Comparison of ENCODE assay signal across 19 cellular contexts in genomic region chr10:128894641-128895040, GRCh38.
DNase-seq lines count a peak whose midpoint lies in the region; ATAC-seq and TF ChIP-seq lines count a peak whose summit lies in the region.
"Had no signal": no experiment of that assay in that cellular context is flagged by ENCODE, and none has a peak within 500 bp of the region (broad histone marks: within the 10 kb centered on the region; RNA-seq: fewer than 3 reads in every experiment).

No MANE protein-coding gene starts in this region.

- no peak overlapping the region for H3K4me3 Mint-ChIP-seq in type B pancreatic cell
- no peak overlapping the region for H3K4me3 Mint-ChIP-seq in naive thymus-derived CD8-positive, alpha-beta T cell
- H3K4me3 Mint-ChIP-seq: CD14-positive monocyte; CD4-positive, alpha-beta memory T cell; CD4-positive, CD25-positive, alpha-beta regulatory T cell; CD8-positive, alpha-beta memory T cell had no signal

- H3K23ac ChIP-seq in neuronal stem cell (ENCODE audit: low read depth, low read length, poor library complexity), result no peak overlapping the region

- 92% methylated on average over 1 of the region's 1 CpG for whole genome bisulfite sequencing in esophagus muscularis mucosa
- no CpG with 5 or more reads among the region's 1 CpG for WGBS in neuronal stem cell (ENCODE audit: extremely low coverage in 2 of 2, insufficient read length in 2 of 2, insufficient replicate concordance in 1 of 2), 2 donors

- no peak overlapping the region for H2BK12ac ChIP-seq in neuronal stem cell (ENCODE audit: low read length)

- H3K4me1 ChIP-seq in esophagus muscularis mucosa (peaks cover 0 to 12% (median 5%) of the 10 kb centered on the region in 4 donors), neuronal stem cell (ENCODE audit: control insufficient read depth in 2 of 2, insufficient read depth in 1 of 2, low read depth in 1 of 2, low read length in 2 of 2) (peaks cover 0 to 12% of the 10 kb centered on the region in 2 donors)
- H3K4me1 ChIP-seq: BE2C, BLaER1 had no signal

- no peak overlapping the region for H2BK120ac ChIP-seq in neuronal stem cell (ENCODE audit: low read depth, low read length)

- no peak for TF ChIP-seq CTCF in esophagus muscularis mucosa (IDR thresholded peaks at IDR 0.05)
- TF ChIP-seq CTCF in type B pancreatic cell (conservative IDR thresholded peaks at IDR 0.05), result no peak

- TF ChIP-seq POLR2A in esophagus muscularis mucosa (IDR thresholded peaks at IDR 0.05; ENCODE audit: low read depth), result no peak

- H3K9me3 ChIP-seq in esophagus muscularis mucosa (no peaks in the 10 kb centered on the region), neuronal stem cell (replicated peaks in 1 of 2; ENCODE audit: control insufficient read depth in 2 of 2, insufficient read depth in 1 of 2, low read depth in 1 of 2, low read length in 2 of 2) (no peaks in the 10 kb centered on the region)
- H3K9me3 ChIP-seq: BE2C had no signal

- no peaks in the 10 kb centered on the region for H3K9me3 Mint-ChIP-seq in type B pancreatic cell
- peaks cover 0 to 5% (median 0%) of the 10 kb centered on the region in 9 donors for H3K9me3 Mint-ChIP-seq in naive thymus-derived CD8-positive, alpha-beta T cell

- TF ChIP-seq EP300 in esophagus muscularis mucosa (IDR thresholded peaks at IDR 0.05), result no peak

- H3K4me2 ChIP-seq in neuronal stem cell (ENCODE audit: insufficient read depth, low read length, poor library complexity, severe bottlenecking), result no peak overlapping the region
- H3K4me2 ChIP-seq: BLaER1 had no signal

- peak overlapping the region; percentile 25 for H2BK15ac ChIP-seq in neuronal stem cell (ENCODE audit: low read length)

- H3K14ac ChIP-seq in neuronal stem cell (ENCODE audit: low read length), result no peak overlapping the region

- H3K36me3 Mint-ChIP-seq in type B pancreatic cell, result no peaks in the 10 kb centered on the region
- H3K36me3 Mint-ChIP-seq in naive thymus-derived CD8-positive, alpha-beta T cell, result no peaks in the 10 kb centered on the region
- H3K36me3 Mint-ChIP-seq: CD14-positive monocyte; CD4-positive, alpha-beta memory T cell; CD4-positive, CD25-positive, alpha-beta regulatory T cell; CD8-positive, alpha-beta memory T cell had no signal

- H3K36me3 ChIP-seq in esophagus muscularis mucosa (no peaks in the 10 kb centered on the region), neuronal stem cell (replicated peaks in 1 of 2; ENCODE audit: control insufficient read depth in 2 of 2, insufficient read depth in 2 of 2, low read length in 2 of 2) (no peaks in the 10 kb centered on the region)
- H3K36me3 ChIP-seq: BE2C, BLaER1 had no signal

- H3K4ac ChIP-seq in neuronal stem cell (ENCODE audit: low read length), result no peak overlapping the region

- H3K4me1 Mint-ChIP-seq in type B pancreatic cell (ENCODE audit: unreplicated experiment), result peaks cover 6% of the 10 kb centered on the region
- H3K4me1 Mint-ChIP-seq in naive thymus-derived CD8-positive, alpha-beta T cell, result peaks cover 0 to 2% (median 0%) of the 10 kb centered on the region in 4 donors
- H3K4me1 Mint-ChIP-seq: CD14-positive monocyte; CD4-positive, alpha-beta memory T cell; CD4-positive, CD25-positive, alpha-beta regulatory T cell; CD8-positive, alpha-beta memory T cell had no signal

- no peak overlapping the region for H3K27ac Mint-ChIP-seq in type B pancreatic cell
- H3K27ac Mint-ChIP-seq in naive thymus-derived CD8-positive, alpha-beta T cell, result no peak overlapping the region
- H3K27ac Mint-ChIP-seq: CD14-positive monocyte; CD4-positive, alpha-beta memory T cell; CD4-positive, CD25-positive, alpha-beta regulatory T cell had no signal

- peak overlapping the region; percentile 44 for H3K18ac ChIP-seq in neuronal stem cell (ENCODE audit: low read length)

- H3K27ac ChIP-seq in esophagus muscularis mucosa (replicated peaks in 1 of 4), result no peak overlapping the region
- no peak overlapping the region for H3K27ac ChIP-seq in neuronal stem cell (replicated peaks; ENCODE audit: low read length)
- H3K27ac ChIP-seq: BLaER1 had no signal

- no peak overlapping the region for H2AK5ac ChIP-seq in neuronal stem cell (ENCODE audit: low read depth, low read length)

- H4K91ac ChIP-seq in neuronal stem cell (ENCODE audit: low read depth, low read length, poor library complexity), result no peak overlapping the region

- H3K27me3 Mint-ChIP-seq in type B pancreatic cell, result peaks cover 14% of the 10 kb centered on the region
- H3K27me3 Mint-ChIP-seq in naive thymus-derived CD8-positive, alpha-beta T cell, result peaks cover 0 to 10% (median 5%) of the 10 kb centered on the region in 5 donors
- H3K27me3 Mint-ChIP-seq: CD4-positive, CD25-positive, alpha-beta regulatory T cell; CD8-positive, alpha-beta memory T cell had no signal

- DNase-seq in esophagus muscularis mucosa (ENCODE audit: extremely low spot score), result peak; percentile 75
- DNase-seq in islet precursor cell, result peak; percentile 25
- DNase-seq in neuronal stem cell (ENCODE audit: low spot score), result no peak
- peak; percentile 25 for DNase-seq in type B pancreatic cell (ENCODE audit: extremely low spot score, unreplicated experiment)
- DNase-seq in T1000 (lab: John Stamatoyannopoulos, UW), result no peak
- DNase-seq in naive thymus-derived CD8-positive, alpha-beta T cell, result no peak
- DNase-seq: 8988T; ACHN; BE2C; C1 segment of cervical spinal cord; CD4-positive, alpha-beta memory T cell; CD4-positive, CD25-positive, alpha-beta regulatory T cell; CD8-positive, alpha-beta memory T cell; COR-L47; DMS79 treated with DMSO at 0.1 percent for 48 hours; GF-D8 had no signal

- H2AFZ ChIP-seq in neuronal stem cell (ENCODE audit: low read length), result no peak overlapping the region

- H3K27me3 ChIP-seq in esophagus muscularis mucosa (no peaks in the 10 kb centered on the region), neuronal stem cell (ENCODE audit: control insufficient read depth in 3 of 3, insufficient read depth in 3 of 3, low read depth in 1 of 3, low read length in 3 of 3) (no peaks in the 10 kb centered on the region)
- H3K27me3 ChIP-seq: BE2C, BLaER1 had no signal

- H2BK5ac ChIP-seq in neuronal stem cell (ENCODE audit: low read length), result no peak overlapping the region

- intact Hi-C loops in esophagus muscularis mucosa (cut with DNase I), result no loop called here

- H3K4me3 ChIP-seq in esophagus muscularis mucosa (no peak overlapping the region), neuronal stem cell (ENCODE audit: low read length in 2 of 2) (no peak overlapping the region)
- H3K4me3 ChIP-seq: BLaER1 had no signal

- POLR2A ChIA-PET in naive thymus-derived CD8-positive, alpha-beta T cell (lab: Charles Lee), result no interaction called here

- ATAC-seq in naive thymus-derived CD8-positive, alpha-beta T cell, result no peak
- no peak for ATAC-seq in HG03039 (IDR thresholded peaks at IDR 0.05; ENCODE audit: unreplicated experiment)

- no peaks in the 10 kb centered on the region for H3K79me1 ChIP-seq in neuronal stem cell (ENCODE audit: low read depth, low read length)

- H3K9ac ChIP-seq in neuronal stem cell (ENCODE audit: low read depth, low read length, poor library complexity), result no peak overlapping the region
- H3K9ac ChIP-seq: BLaER1 had no signal

- no peak overlapping the region for H4K8ac ChIP-seq in neuronal stem cell (ENCODE audit: low read depth, low read length)

Comparison
In these comparisons a context has a peak if more than half of its experiments do, and no peak if none do; other contexts are left out.
1. DNase-seq: peak in esophagus muscularis mucosa (single experiment), islet precursor cell (single experiment) and type B pancreatic cell (single experiment); none in neuronal stem cell (single experiment), T1000 (single experiment) and naive thymus-derived CD8-positive, alpha-beta T cell (0 of 10).